In the genomic region with DNA sequence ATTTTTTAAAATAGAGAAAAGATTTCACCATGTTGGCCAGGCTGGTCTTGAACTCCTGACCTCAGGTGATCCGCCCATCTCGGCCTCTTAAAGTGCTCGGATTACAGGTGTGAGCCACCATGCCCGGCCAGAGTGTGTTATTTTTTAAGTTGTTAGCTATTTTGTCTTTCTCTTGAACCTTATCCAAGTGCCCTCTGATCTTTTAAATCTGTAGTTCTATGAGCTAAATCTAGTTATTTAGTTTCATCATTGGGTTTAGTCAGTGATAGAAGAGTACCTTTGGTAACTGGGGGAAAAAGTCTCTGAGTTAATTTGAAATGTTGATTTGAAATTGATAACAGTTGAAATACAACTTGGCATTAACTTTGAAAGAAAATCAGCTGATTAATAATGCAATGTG, we compare ENCODE assay signal across 36 cellular contexts.
"Had no signal": no experiment of that assay in that cellular context is flagged by ENCODE, and none has a peak within 500 bp of the region (broad histone marks: within the 10 kb centered on the region; RNA-seq: fewer than 3 reads in every experiment).

No MANE protein-coding gene starts in this region.

- H3K36me3 ChIP-seq: adrenal gland, cardiac muscle cell had no signal

- FAIRE-seq: bronchial epithelial cell, TTC549 had no signal

- H3K4me1 Mint-ChIP-seq: activated B cell treated with CpG ODN at 0.5 μM for 24 hours; activated CD4-positive, alpha-beta T cell treated with anti-CD3 and anti-CD28 coated beads, Interleukin-2, amount 10 ng/mL, durations not matched to agents 24 days and 14 days; brain had no signal

- H3K4me3 ChIP-seq: adrenal gland, cardiac muscle cell had no signal

- ATAC-seq: activated CD8-positive, alpha-beta T cell treated with anti-CD3 and anti-CD28 coated beads for 36 hours; activated naive CD4-positive, alpha-beta T cell treated with anti-CD3 and anti-CD28 coated beads, Interleukin-2, amount 50 U/mL, for 72 hours; activated T-cell treated with anti-CD3 and anti-CD28 coated beads, Interleukin-2, amount 50 U/mL, for 4 hours; activated T-cell treated with anti-CD3 and anti-CD28 coated beads, Interleukin-2, amount 50 U/mL, for 72 hours; activated T-helper 17 cell treated with anti-CD3 and anti-CD28 coated beads, Interleukin-2, amount 50 U/mL, for 72 hours had no signal

- DNase-seq: activated B cell treated with CpG ODN at 0.5 μM for 24 hours; activated CD4-positive, alpha-beta memory T cell treated with anti-CD3 and anti-CD28 coated beads for 36 hours; activated CD4-positive, alpha-beta T cell treated with anti-CD3 and anti-CD28 coated beads for 4 hours; activated CD4-positive, alpha-beta T cell treated with anti-CD3 and anti-CD28 coated beads, Interleukin-2, amount 10 ng/mL, durations not matched to agents 24 days and 14 days; activated CD4-positive, alpha-beta T cell treated with anti-CD3 and anti-CD28 coated beads, Interleukin-2, amount 50 U/mL, for 1 hour; activated CD4-positive, alpha-beta T cell treated with anti-CD3 and anti-CD28 coated beads, Interleukin-2, amount 50 U/mL, for 4 hours; activated CD4-positive, CD25-positive, alpha-beta regulatory T cell treated with anti-CD3 and anti-CD28 coated beads, Interleukin-2, amount 50 U/mL, for 72 hours; activated CD8-positive, alpha-beta memory T cell treated with anti-CD3 and anti-CD28 coated beads, Interleukin-2, amount 50 U/mL, for 4 hours; activated CD8-positive, alpha-beta T cell treated with anti-CD3 and anti-CD28 coated beads for 36 hours; activated effector memory CD4-positive, alpha-beta T cell treated with anti-CD3 and anti-CD28 coated beads, Interleukin-2, amount 50 U/mL, for 16 hours; activated gamma-delta T cell treated with Interleukin-2 at 50 U/mL for 16 hours; activated naive CD4-positive, alpha-beta T cell; activated naive CD4-positive, alpha-beta T cell treated with anti-CD3 and anti-CD28 coated beads for 36 hours; activated naive CD4-positive, alpha-beta T cell treated with anti-CD3 and anti-CD28 coated beads, Interleukin-2, amount 50 U/mL, for 16 hours; activated naive CD8-positive, alpha-beta T cell treated with anti-CD3 and anti-CD28 coated beads for 36 hours; activated T-cell treated with anti-CD3 and anti-CD28 coated beads for 4 hours; activated T-cell treated with anti-CD3 and anti-CD28 coated beads, Interleukin-2, amount 50 U/mL, for 1 hour; activated T-cell treated with anti-CD3 and anti-CD28 coated beads, Interleukin-2, amount 50 U/mL, for 4 hours; activated T-cell treated with anti-CD3 and anti-CD28 coated beads, Interleukin-2, amount 50 U/mL, for 72 hours; adrenal gland; amniotic stem cell; aorta; central memory CD4-positive, alpha-beta T cell; T-helper 1 cell; T-helper 2 cell; T-helper 9 cell had no signal

- H3K27ac ChIP-seq: adrenal gland, cardiac muscle cell, VCaP had no signal

- H3K27me3 ChIP-seq: adrenal gland, cardiac muscle cell had no signal

- H3K27me3 Mint-ChIP-seq: activated B cell treated with CpG ODN at 0.5 μM for 24 hours; activated CD4-positive, alpha-beta memory T cell treated with anti-CD3 and anti-CD28 coated beads for 36 hours; activated CD4-positive, alpha-beta T cell treated with anti-CD3 and anti-CD28 coated beads, Interleukin-2, amount 10 ng/mL, durations not matched to agents 24 days and 14 days; activated CD8-positive, alpha-beta T cell treated with anti-CD3 and anti-CD28 coated beads for 36 hours; activated naive CD8-positive, alpha-beta T cell treated with anti-CD3 and anti-CD28 coated beads for 36 hours; activated T-helper 17 cell treated with anti-CD3 and anti-CD28 coated beads, Interleukin-2, amount 50 U/mL, for 72 hours had no signal

- H3K4me3 Mint-ChIP-seq: activated B cell treated with CpG ODN at 0.5 μM for 24 hours; activated CD4-positive, alpha-beta memory T cell treated with anti-CD3 and anti-CD28 coated beads for 36 hours; activated CD4-positive, alpha-beta T cell treated with anti-CD3 and anti-CD28 coated beads, Interleukin-2, amount 10 ng/mL, durations not matched to agents 24 days and 14 days; activated CD8-positive, alpha-beta T cell treated with anti-CD3 and anti-CD28 coated beads for 36 hours; activated naive CD4-positive, alpha-beta T cell treated with anti-CD3 and anti-CD28 coated beads for 36 hours; activated naive CD8-positive, alpha-beta T cell treated with anti-CD3 and anti-CD28 coated beads for 36 hours; activated T-cell treated with anti-CD3 and anti-CD28 coated beads, Interleukin-2, amount 50 U/mL, for 4 hours; activated T-cell treated with anti-CD3 and anti-CD28 coated beads, Interleukin-2, amount 50 U/mL, for 72 hours; activated T-helper 1 cell treated with anti-CD3 and anti-CD28 coated beads, Interleukin-12 subunit alpha, Interleukin-12 subunit beta, Interleukin-2, Interleukin-4 antibody, amounts not matched to agents 30 ng/mL and 10 ng/mL and 1 ng/mL, durations not matched to agents 14 hours and 24 hours and 36 hours; activated T-helper 17 cell treated with anti-CD3 and anti-CD28 coated beads, Interleukin-2, amount 50 U/mL, for 72 hours; brain; T-helper 1 cell treated with Interleukin-12 subunit alpha and Interleukin-12 subunit beta and Interleukin-4 antibody, amounts not matched to agents 30 μg/mL and 1 μg/mL, for 36 hours; T-helper 2 cell treated with Interferon-gamma antibody and Interleukin-4, amounts not matched to agents 5 μg/mL and 100 μg/mL, for 36 hours had no signal

- H3K27ac Mint-ChIP-seq: activated B cell treated with CpG ODN at 0.5 μM for 24 hours; activated CD4-positive, alpha-beta memory T cell treated with anti-CD3 and anti-CD28 coated beads for 36 hours; activated CD4-positive, alpha-beta T cell treated with anti-CD3 and anti-CD28 coated beads, Interleukin-2, amount 10 ng/mL, durations not matched to agents 24 days and 14 days; activated CD8-positive, alpha-beta T cell treated with anti-CD3 and anti-CD28 coated beads for 36 hours; activated naive CD4-positive, alpha-beta T cell treated with anti-CD3 and anti-CD28 coated beads for 36 hours; activated naive CD4-positive, alpha-beta T cell treated with anti-CD3 and anti-CD28 coated beads, Interleukin-2, amount 50 U/mL, for 72 hours; activated naive CD8-positive, alpha-beta T cell treated with anti-CD3 and anti-CD28 coated beads for 36 hours; activated T-cell treated with anti-CD3 and anti-CD28 coated beads, Interleukin-2, amount 50 U/mL, for 72 hours; activated T-helper 1 cell treated with anti-CD3 and anti-CD28 coated beads, Interleukin-12 subunit alpha, Interleukin-12 subunit beta, Interleukin-2, Interleukin-4 antibody, amounts not matched to agents 30 ng/mL and 10 ng/mL and 1 ng/mL, durations not matched to agents 14 hours and 24 hours and 36 hours; activated T-helper 17 cell treated with anti-CD3 and anti-CD28 coated beads, Interleukin-2, amount 50 U/mL, for 72 hours; T-helper 1 cell treated with Interleukin-12 subunit alpha and Interleukin-12 subunit beta and Interleukin-4 antibody, amounts not matched to agents 30 μg/mL and 1 μg/mL, for 36 hours; T-helper 2 cell treated with Interferon-gamma antibody and Interleukin-4, amounts not matched to agents 5 μg/mL and 100 μg/mL, for 36 hours had no signal

- H3K9me3 ChIP-seq: adrenal gland had no signal
